In genomic region chrX:136354201-136354600, GRCh38 we compare ENCODE assay signal across 27 cellular contexts. TPM values are rescaled to one million over a fixed set of nuclear protein-coding genes. Genes with fewer than 3 reads are reported as not detected.
"Had no signal": no experiment of that assay in that cellular context is flagged by ENCODE, and none has a peak within 500 bp of the region (broad histone marks: within the 10 kb centered on the region; RNA-seq: fewer than 3 reads in every experiment).

No MANE protein-coding gene starts in this region.

- H3K36me3 Mint-ChIP-seq: activated naive CD8-positive, alpha-beta T cell had no signal

- H3K4me3 ChIP-seq: body of pancreas, esophagus squamous epithelium, left lung, lower lobe of right lung, right lobe of liver, testis, transverse colon, uterus had no signal

- H3K27ac Mint-ChIP-seq: activated naive CD8-positive, alpha-beta T cell; dendritic cell treated with granulocyte-macrophage colony-stimulating factor and Interleukin-4, amounts not matched to agents 40 ng/mL and 50 ng/mL, for 4 days; endodermal cell; nephron progenitor cell; progenitor cell of endocrine pancreas had no signal

- H3K4me3 Mint-ChIP-seq: activated naive CD8-positive, alpha-beta T cell; dendritic cell treated with granulocyte-macrophage colony-stimulating factor and Interleukin-4, amounts not matched to agents 40 ng/mL and 50 ng/mL, for 4 days; endodermal cell; nephron progenitor cell had no signal

- H3K27ac ChIP-seq: body of pancreas, esophagus squamous epithelium, left lung, lower lobe of right lung, neutrophil, right lobe of liver, testis, transverse colon, uterus, VCaP had no signal

- H3K9me3 ChIP-seq: body of pancreas, esophagus squamous epithelium, left lung, lower lobe of right lung, neutrophil, right lobe of liver, testis, transverse colon, uterus had no signal

- H3K9me3 Mint-ChIP-seq: dendritic cell treated with granulocyte-macrophage colony-stimulating factor and Interleukin-4, amounts not matched to agents 40 ng/mL and 50 ng/mL, for 4 days had no signal

- H3K4me1 ChIP-seq: body of pancreas, esophagus squamous epithelium, left lung, lower lobe of right lung, right lobe of liver, testis, transverse colon, uterus had no signal

- H3K27me3 ChIP-seq: body of pancreas, esophagus squamous epithelium, left lung, neutrophil, right lobe of liver, testis, transverse colon, uterus had no signal

- DNase-seq: activated CD4-positive, alpha-beta T cell treated with anti-CD3 and anti-CD28 coated beads for 4 hours; activated CD4-positive, alpha-beta T cell treated with anti-CD3 and anti-CD28 coated beads, Interleukin-2, amount 50 U/mL, for 48 hours; activated CD8-positive, alpha-beta memory T cell treated with anti-CD3 and anti-CD28 coated beads for 24 hours; activated effector memory CD4-positive, alpha-beta T cell treated with Interleukin-2 at 50 U/mL for 16 hours; activated naive CD4-positive, alpha-beta T cell treated with Interleukin-2 at 50 U/mL for 16 hours; aorta; body of pancreas; endodermal cell; esophagus squamous epithelium; left lung; lower lobe of right lung; nephron progenitor cell; right lobe of liver; stimulated activated CD4-positive, alpha-beta T cell treated with anti-CD3 and anti-CD28 coated beads, Interleukin-12 subunit alpha, Interleukin-12 subunit beta, amount 100 ng/mL, for 4 hours; stimulated activated CD4-positive, alpha-beta T cell treated with anti-CD3 and anti-CD28 coated beads, Interleukin-4, amount 100 ng/mL, for 1 hour; stimulated activated naive CD8-positive, alpha-beta T cell treated with anti-CD3 and anti-CD28 coated beads, Interleukin-15, Interleukin-2, amounts not matched to agents 100 U/mL and 50 U/mL, for 24 hours; testis; transverse colon; uterus had no signal

- H3K27me3 Mint-ChIP-seq: dendritic cell treated with granulocyte-macrophage colony-stimulating factor and Interleukin-4, amounts not matched to agents 40 ng/mL and 50 ng/mL, for 4 days; progenitor cell of endocrine pancreas had no signal

- H3K36me3 ChIP-seq: esophagus squamous epithelium, left lung, lower lobe of right lung, neutrophil, right lobe of liver, transverse colon, uterus had no signal

- ATAC-seq: body of pancreas; left lung; lower lobe of right lung; right lobe of liver; stimulated activated naive CD8-positive, alpha-beta T cell treated with anti-CD3 and anti-CD28 coated beads, Interleukin-15, Interleukin-2, amounts not matched to agents 100 U/mL and 50 U/mL, for 24 hours had no signal

- H3K4me1 Mint-ChIP-seq: endodermal cell, nephron progenitor cell had no signal

RNA-seq across cellular contexts. Expression of gene ADGRG4, which starts 53.4 kb away (rescaled TPM):
- total RNA-seq: body of pancreas; endodermal cell; frontal cortex; mucosa of gallbladder; T-helper 1 cell treated with Interleukin-12 subunit alpha and Interleukin-12 subunit beta and Interleukin-4 antibody, amounts not matched to agents 30 ng/mL and 1 ng/mL, for 36 hours had no signal
- polyA plus RNA-seq: aorta had no signal
